ENCODE assay signal across 8 cellular contexts in the genomic region with DNA sequence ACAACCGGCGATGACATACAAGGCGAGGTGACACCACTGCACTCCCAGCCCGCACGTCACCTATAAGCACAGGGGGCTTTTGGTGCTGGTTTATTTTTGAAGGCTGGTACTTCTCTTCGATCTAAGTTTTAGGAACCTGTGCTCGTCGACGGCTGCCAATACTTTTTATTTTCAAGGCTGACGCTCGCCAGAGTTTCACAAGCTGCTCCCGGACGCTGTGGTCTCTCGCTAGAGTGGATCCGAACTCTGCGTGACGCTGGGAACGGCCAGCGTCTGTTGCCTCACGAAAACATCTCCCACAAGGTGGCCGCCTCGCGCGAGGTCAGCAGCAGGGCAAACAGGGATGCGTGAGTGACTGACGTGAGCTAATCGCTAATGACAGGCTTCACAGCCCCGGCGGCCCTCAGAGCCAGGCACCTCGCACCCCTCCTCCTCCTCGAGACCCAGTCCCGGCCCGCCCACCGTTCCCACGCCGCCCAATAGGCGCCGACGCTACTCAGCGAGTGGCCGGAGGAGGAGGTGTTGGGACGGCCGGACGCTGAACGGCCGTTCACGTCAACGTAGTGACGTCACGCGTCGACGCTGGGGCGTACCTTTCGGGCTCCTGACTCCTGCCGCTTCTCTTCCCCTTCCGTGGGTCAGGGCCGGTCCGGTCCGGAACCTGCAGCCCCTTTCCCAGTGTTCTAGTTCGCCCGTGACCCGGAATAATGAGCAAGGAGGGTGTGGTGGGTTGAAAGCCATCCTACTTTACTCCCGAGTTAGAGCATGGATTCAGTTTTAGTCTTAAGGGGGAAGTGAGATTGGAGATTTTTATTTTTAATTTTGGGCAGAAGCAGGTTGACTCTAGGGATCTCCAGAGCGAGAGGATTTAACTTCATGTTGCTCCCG. TPM values are rescaled to one million over a fixed set of nuclear protein-coding genes. Genes with fewer than 3 reads are reported as not detected.
A peak's percentile ranks its signal among the peaks of the same experiment; 100 is the strongest.
DNase-seq lines count a peak whose midpoint lies in the region; ATAC-seq and TF ChIP-seq lines count a peak whose summit lies in the region.

A gene (plus strand): TSS at position 621 of the 888 bp plus-strand sequence. CDS start 15,351 bp downstream, outside the sequence.

- DNase-seq in NCI-H187 (lab: John Stamatoyannopoulos, UW) (peak; percentile 70 to 87), T-helper 2 cell (peak; percentile 62 to 97 (median 79)), left ventricle myocardium inferior (peak; percentile 98), progenitor cell of endocrine pancreas (ENCODE audit: low spot score, unreplicated experiment) (peak; percentile 94), ureter (ENCODE audit: low spot score) (peak; percentile 99)

- H3K27ac Mint-ChIP-seq in progenitor cell of endocrine pancreas: peak within 1 kb of the TSS; percentile 99

- H3K27ac ChIP-seq in angular gyrus (ENCODE audit: low read depth, low read length): peak within 1 kb of the TSS; percentile 96
- H3K27ac ChIP-seq in left ventricle myocardium inferior (replicated peaks): peak within 1 kb of the TSS; percentile 96

- H3K4me1 ChIP-seq in left ventricle myocardium inferior: peaks cover 48% of the 10 kb centered on the region

- intact Hi-C loops in left ventricle myocardium inferior (cut with micrococcal nuclease): loop anchor here (5.0 to 10.0 kb wide), 2 partner anchors 37 to 405 kb away; a partner anchor contains a TSS

- H3K9me3 Mint-ChIP-seq in progenitor cell of endocrine pancreas (ENCODE audit: low read depth): no peaks in the 10 kb centered on the region

- H3K4me1 Mint-ChIP-seq in progenitor cell of endocrine pancreas (ENCODE audit: low read depth): peaks cover 20% of the 10 kb centered on the region

- no peaks in the 10 kb centered on the region for H3K9me3 ChIP-seq in left ventricle myocardium inferior (replicated peaks)

- no peaks in the 10 kb centered on the region for H3K36me3 ChIP-seq in left ventricle myocardium inferior

- H3K27me3 Mint-ChIP-seq in progenitor cell of endocrine pancreas: no peaks in the 10 kb centered on the region

- peak within 1 kb of the TSS; percentile 91 for H3K4me3 Mint-ChIP-seq in progenitor cell of endocrine pancreas (ENCODE audit: low read depth)

- ATAC-seq in GM18498 (IDR thresholded peaks at IDR 0.05; ENCODE audit: unreplicated experiment) (peak; percentile 95), HG02938 (IDR thresholded peaks at IDR 0.05; ENCODE audit: unreplicated experiment) (peak; percentile 82)

- H3K36me3 Mint-ChIP-seq in progenitor cell of endocrine pancreas (ENCODE audit: insufficient read depth): peaks cover 2% of the 10 kb centered on the region

- H3K4me3 ChIP-seq in left ventricle myocardium inferior: peak within 1 kb of the TSS; percentile 76

- no peak for TF ChIP-seq CTCF in left ventricle myocardium inferior (IDR thresholded peaks at IDR 0.05; ENCODE audit: borderline replicate concordance)
- TF ChIP-seq CTCF in progenitor cell of endocrine pancreas (IDR thresholded peaks at IDR 0.05; ENCODE audit: unreplicated experiment): no peak

- H3K27me3 ChIP-seq in left ventricle myocardium inferior (ENCODE audit: low read depth): no peaks in the 10 kb centered on the region

RNA-seq across cellular contexts. Expression of the gene that starts here (rescaled TPM):
- total RNA-seq in left ventricle myocardium inferior (54.1 TPM), progenitor cell of endocrine pancreas (106 and 117 TPM in 2 replicates), ureter (79.2 TPM)

Comparison
In these comparisons a context has a peak if more than half of its experiments do, and no peak if none do; other contexts are left out.
1. Peak in every context shown above with its lines: DNase-seq, ATAC-seq, H3K4me3 ChIP-seq and H3K27ac ChIP-seq.